8 cellular contexts compared by ENCODE assay signal in the genomic region with DNA sequence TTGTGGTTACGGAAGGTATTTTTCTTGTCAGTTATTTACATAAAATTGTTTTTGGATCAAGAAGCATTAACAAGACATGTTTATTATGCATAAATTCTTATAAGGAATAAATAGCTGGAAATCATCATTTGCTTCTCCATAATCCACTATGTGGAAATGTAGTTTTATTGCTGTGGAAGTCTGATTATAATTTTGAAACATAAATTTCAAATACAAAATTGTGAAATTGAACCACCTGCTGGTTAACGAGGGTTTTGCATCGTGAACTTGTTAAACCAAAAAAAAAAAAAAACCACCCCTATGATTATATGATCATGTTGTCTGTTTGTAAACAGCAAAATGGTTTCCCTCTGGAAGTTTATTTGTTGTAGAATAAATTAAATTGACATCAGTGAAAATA. TPM values are rescaled to one million over a fixed set of nuclear protein-coding genes. Genes with fewer than 3 reads are reported as not detected.
DNase-seq lines count a peak whose midpoint lies in the region; ATAC-seq and TF ChIP-seq lines count a peak whose summit lies in the region.

No MANE protein-coding gene starts in this region.

- no peak overlapping the region for H3K9ac ChIP-seq in PC-3 (ENCODE audit: low read length)

- TF ChIP-seq CTCF in PC-3 (conservative IDR thresholded peaks at IDR 0.05; ENCODE audit: low read depth, low read length) (peak; percentile 59), fibroblast of pulmonary artery (IDR thresholded peaks at IDR 0.05; ENCODE audit: low read length, missing control alignments) (peak; percentile 55)

- H3K79me2 ChIP-seq in PC-3 (ENCODE audit: low read length) = no peaks in the 10 kb centered on the region

- H3K9me2 ChIP-seq in PC-3 (replicated peaks; ENCODE audit: low read length) = no peaks in the 10 kb centered on the region

- no peak overlapping the region for H2AFZ ChIP-seq in PC-3 (ENCODE audit: low read length)

- peaks cover 31% of the 10 kb centered on the region for H3K36me3 ChIP-seq in PC-3 (ENCODE audit: low read depth, low read length)

- no peaks in the 10 kb centered on the region for H4K20me1 ChIP-seq in PC-3 (ENCODE audit: low read length)

- POLR2A ChIA-PET in PC-3 (lab: Charles Lee; ENCODE audit: unreplicated experiment) = interaction anchor here (0.6 kb wide), 1 partner anchor 10 kb away, joined by 4 read pairs; no protein-coding TSS in a partner anchor

- CTCF ChIA-PET in PC-3 (lab: Charles Lee) = no interaction called here

- no peaks in the 10 kb centered on the region for H3K4me1 ChIP-seq in PC-3 (ENCODE audit: insufficient read depth, low read length)

- H3F3A ChIP-seq in PC-3 (ENCODE audit: low read length, unreplicated experiment) = no peaks in the 10 kb centered on the region

- no peak overlapping the region for H3K27ac ChIP-seq in PC-3 (ENCODE audit: low read length)

- H3K4me3 ChIP-seq in PC-3 (ENCODE audit: low read length) (no peak overlapping the region), fibroblast of pulmonary artery (replicated peaks; ENCODE audit: low read depth, low read length) (no peak overlapping the region)

- peak; percentile 9 for DNase-seq in activated CD4-positive, alpha-beta T cell treated with anti-CD3 and anti-CD28 coated beads for 48 hours
- DNase-seq in activated CD4-positive, alpha-beta T cell treated with anti-CD3 and anti-CD28 coated beads, Interleukin-2, amount 50 U/mL, for 1 hour = no peak
- DNase-seq in PC-3 (peak; percentile 47), fibroblast of pulmonary artery (ENCODE audit: low read depth) (peak; percentile 46), superior temporal gyrus (ENCODE audit: extremely low spot score) (peak; percentile 69), DMS153 (lab: John Stamatoyannopoulos, UW) (no peak)

- ATAC-seq in PC-3 (no peak), HG03521 (IDR thresholded peaks at IDR 0.05; ENCODE audit: unreplicated experiment) (no peak), HG03196 (IDR thresholded peaks at IDR 0.05; ENCODE audit: unreplicated experiment) (no peak)

- BruUV-seq in PC-3 (replicated peaks; lab: Mats Ljungman, UMichigan) = no TSS peak

- no peak overlapping the region for H3K4me2 ChIP-seq in PC-3 (ENCODE audit: low read length)

- H3K27me3 ChIP-seq in PC-3 (ENCODE audit: low read length) = no peaks in the 10 kb centered on the region

- intact Hi-C loops in PC-3 (cut with micrococcal nuclease) = loop anchor here (5.0 kb wide), 1 partner anchor 285 kb away; no protein-coding TSS in a partner anchor

- H3K9me3 ChIP-seq in PC-3 (ENCODE audit: low read length) = no peaks in the 10 kb centered on the region

RNA-seq across cellular contexts. Expression of a gene that starts 25.9 kb away (rescaled TPM):
- 7.9 and 10.6 TPM in 2 replicates for total RNA-seq in PC-3 (2014; rRNA removed)

RNA-seq across cellular contexts. Expression of a gene that starts 35.8 kb away (rescaled TPM):
- total RNA-seq in PC-3 (2014; rRNA removed) = 18.2 and 19.6 TPM in 2 replicates

Comparison
In these comparisons a context has a peak if more than half of its experiments do, and no peak if none do; other contexts are left out.
1. DNase-seq: peak in activated CD4-positive, alpha-beta T cell treated with anti-CD3 and anti-CD28 coated beads for 48 hours (single experiment), PC-3 (single experiment), fibroblast of pulmonary artery (single experiment) and superior temporal gyrus (single experiment); none in activated CD4-positive, alpha-beta T cell treated with anti-CD3 and anti-CD28 coated beads, Interleukin-2, amount 50 U/mL, for 1 hour (single experiment) and DMS153 (single experiment).